ENCODE assay signal across 10 cellular contexts in genomic region chr17:75367312-75367711, GRCh38. TPM values are rescaled to one million over a fixed set of nuclear protein-coding genes. Genes with fewer than 3 reads are reported as not detected.
DNase-seq lines count a peak whose midpoint lies in the region; ATAC-seq and TF ChIP-seq lines count a peak whose summit lies in the region.
"Had no signal": no experiment of that assay in that cellular context is flagged by ENCODE, and none has a peak within 500 bp of the region (broad histone marks: within the 10 kb centered on the region; RNA-seq: fewer than 3 reads in every experiment).

No MANE protein-coding gene starts in this region.

- H2AFZ ChIP-seq in hepatocyte, result no peak overlapping the region

- H3K4me1 Mint-ChIP-seq in CD14-positive monocyte, result peaks cover 80% of the 10 kb centered on the region
- peaks cover 64% of the 10 kb centered on the region for H3K4me1 Mint-ChIP-seq in activated T-helper 17 cell treated with anti-CD3 and anti-CD28 coated beads, Interleukin-2, amount 50 U/mL, for 72 hours

- H3K9me2 ChIP-seq in hepatocyte (replicated peaks; ENCODE audit: insufficient read depth), result no peaks in the 10 kb centered on the region

- peak; percentile 58 for ATAC-seq in activated T-helper 17 cell treated with anti-CD3 and anti-CD28 coated beads, Interleukin-2, amount 50 U/mL, for 72 hours (replicated peaks)
- no peak for ATAC-seq in GM18502 (IDR thresholded peaks at IDR 0.05; ENCODE audit: poor library complexity, unreplicated experiment)

- no peak for DNase-seq in CD14-positive monocyte (ENCODE audit: low spot score)
- peak; percentile 18 for DNase-seq in HT1080 (ENCODE audit: low read depth)
- DNase-seq in hepatocyte (ENCODE audit: low spot score), result peak; percentile 54
- DNase-seq in cerebellum (ENCODE audit: low spot score), result no peak
- no peak for DNase-seq in Ammon's horn (ENCODE audit: low spot score)
- no peak for DNase-seq in germinal center (ENCODE audit: low spot score)
- DNase-seq: activated naive CD4-positive, alpha-beta T cell treated with anti-CD3 and anti-CD28 coated beads, Interleukin-2, amount 10 ng/mL, durations not matched to agents 7 days and 5 days; NCI-H1930 had no signal

- H3K9me3 ChIP-seq in hepatocyte (ENCODE audit: low read depth), result no peaks in the 10 kb centered on the region

- peak overlapping the region in 5 of 7 donors; percentile 16 to 85 (median 70) for H3K27ac Mint-ChIP-seq in CD14-positive monocyte
- H3K27ac Mint-ChIP-seq in activated T-helper 17 cell treated with anti-CD3 and anti-CD28 coated beads, Interleukin-2, amount 50 U/mL, for 72 hours, result peak overlapping the region; percentile 39
- H3K27ac Mint-ChIP-seq: activated naive CD4-positive, alpha-beta T cell treated with anti-CD3 and anti-CD28 coated beads, Interleukin-2, amount 10 ng/mL, durations not matched to agents 7 days and 5 days had no signal

- intact Hi-C loops in CD14-positive monocyte (cut with micrococcal nuclease), result no loop called here

- no peak overlapping the region for H3K4me3 ChIP-seq in hepatocyte

- H3K36me3 Mint-ChIP-seq in CD14-positive monocyte, result peaks cover 13 to 37% of the 10 kb centered on the region in 2 donors
- H3K36me3 Mint-ChIP-seq in activated T-helper 17 cell treated with anti-CD3 and anti-CD28 coated beads, Interleukin-2, amount 50 U/mL, for 72 hours (ENCODE audit: low read depth), result peaks cover 18% of the 10 kb centered on the region

- TF ChIP-seq CTCF in CD14-positive monocyte (IDR thresholded peaks at IDR 0.05), result no peak
- no peak for TF ChIP-seq CTCF in hepatocyte (IDR thresholded peaks at IDR 0.05; ENCODE audit: poor library complexity)

- no peaks in the 10 kb centered on the region for H3K27me3 ChIP-seq in hepatocyte

- peak overlapping the region; percentile 6 for H3K4me2 ChIP-seq in hepatocyte

- H3K4me3 Mint-ChIP-seq in CD14-positive monocyte, result no peak overlapping the region
- H3K4me3 Mint-ChIP-seq in activated T-helper 17 cell treated with anti-CD3 and anti-CD28 coated beads, Interleukin-2, amount 50 U/mL, for 72 hours, result peak overlapping the region; percentile 54
- H3K4me3 Mint-ChIP-seq: activated naive CD4-positive, alpha-beta T cell treated with anti-CD3 and anti-CD28 coated beads, Interleukin-2, amount 10 ng/mL, durations not matched to agents 7 days and 5 days had no signal

- H3K27ac ChIP-seq in hepatocyte, result peak overlapping the region; percentile 36

- 68% methylated on average over 1 of the region's 1 CpG for WGBS in hepatocyte (ENCODE audit: low lambda C conversion rate, missing lambda C conversion rate)

- H3K36me3 ChIP-seq in hepatocyte (replicated peaks; ENCODE audit: insufficient read depth, low read depth), result no peaks in the 10 kb centered on the region

- H3K4me1 ChIP-seq in hepatocyte (ENCODE audit: insufficient read depth), result peaks cover 17% of the 10 kb centered on the region

- H3K27me3 Mint-ChIP-seq in CD14-positive monocyte (ENCODE audit: low read depth in 3 of 3), result no peaks in the 10 kb centered on the region
- no peaks in the 10 kb centered on the region for H3K27me3 Mint-ChIP-seq in activated T-helper 17 cell treated with anti-CD3 and anti-CD28 coated beads, Interleukin-2, amount 50 U/mL, for 72 hours
- H3K27me3 Mint-ChIP-seq: activated naive CD4-positive, alpha-beta T cell treated with anti-CD3 and anti-CD28 coated beads, Interleukin-2, amount 10 ng/mL, durations not matched to agents 7 days and 5 days had no signal

- peaks cover 99% of the 10 kb centered on the region for H3K79me2 ChIP-seq in hepatocyte

- H3K9me3 Mint-ChIP-seq in CD14-positive monocyte, result no peaks in the 10 kb centered on the region
- H3K9me3 Mint-ChIP-seq in activated T-helper 17 cell treated with anti-CD3 and anti-CD28 coated beads, Interleukin-2, amount 50 U/mL, for 72 hours, result no peaks in the 10 kb centered on the region
- H3K9me3 Mint-ChIP-seq: activated naive CD4-positive, alpha-beta T cell treated with anti-CD3 and anti-CD28 coated beads, Interleukin-2, amount 10 ng/mL, durations not matched to agents 7 days and 5 days had no signal

- peaks cover 78% of the 10 kb centered on the region for H4K20me1 ChIP-seq in hepatocyte (ENCODE audit: insufficient read depth, poor library complexity, severe bottlenecking)

RNA-seq across cellular contexts. Expression of gene GRB2, which starts 38.2 kb away (rescaled TPM):
- polyA plus RNA-seq in CD14-positive monocyte (100 to 1,000 TPM; 262 to 338 TPM), hepatocyte (82.7 and 86.7 TPM in 2 replicates)
- total RNA-seq in HT1080 (2014; rRNA removed; shearing (Covaris generic)), result 106 and 134 TPM in 2 replicates
- polyA plus RNA-seq in HT1080 (2015; cell fraction: cytosol; rRNA removed), result 84.0 and 111 TPM in 2 replicates
- 68.8 and 70.5 TPM in 2 replicates for polyA plus RNA-seq in HT1080 (2015; cell fraction: nucleus; rRNA removed)
- total RNA-seq in activated T-helper 17 cell treated with anti-CD3 and anti-CD28 coated beads, Interleukin-2, amount 50 U/mL, for 72 hours, result 100 to 1,000 TPM; 141 to 163 TPM
- total RNA-seq in hepatocyte (90.6 and 101 TPM in 2 replicates), cerebellum (74.9 TPM)

Comparison
In these comparisons a context has a peak if more than half of its experiments do, and no peak if none do; other contexts are left out.
1. DNase-seq: peak in HT1080 (single experiment) and hepatocyte (single experiment); none in CD14-positive monocyte (single experiment), cerebellum (single experiment), Ammon's horn (single experiment) and germinal center (single experiment).